In the genomic region with DNA sequence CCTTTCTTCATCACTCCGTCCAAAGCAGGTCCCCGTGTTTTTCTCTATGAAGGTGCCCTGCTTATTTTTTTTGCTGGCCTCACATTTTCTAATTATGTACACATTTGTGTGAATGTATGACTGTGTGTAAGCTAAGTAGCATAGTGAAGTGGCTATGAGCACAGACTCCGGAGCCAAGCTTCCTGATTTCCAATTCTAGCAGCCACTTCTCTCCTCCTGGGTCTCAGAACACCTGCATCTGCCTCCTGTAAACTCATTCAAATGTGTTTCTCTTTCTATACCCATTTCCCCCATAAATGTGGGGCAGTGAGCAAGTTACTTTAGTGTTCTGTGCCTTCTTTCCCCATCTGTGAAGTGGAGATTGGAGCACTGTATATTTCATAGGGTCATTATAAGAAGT, we compare ENCODE assay signal across 12 cellular contexts. TPM values are rescaled to one million over a fixed set of nuclear protein-coding genes. Genes with fewer than 3 reads are reported as not detected.
DNase-seq lines count a peak whose midpoint lies in the region; ATAC-seq, FAIRE-seq and TF ChIP-seq lines count a peak whose summit lies in the region.
"Had no signal": no experiment of that assay in that cellular context is flagged by ENCODE, and none has a peak within 500 bp of the region (broad histone marks: within the 10 kb centered on the region; RNA-seq: fewer than 3 reads in every experiment).

No MANE protein-coding gene starts in this region.

- H3K36me3 ChIP-seq in Loucy (ENCODE audit: insufficient read depth, low read length), result no peaks in the 10 kb centered on the region
- no peaks in the 10 kb centered on the region for H3K36me3 ChIP-seq in upper lobe of right lung

- peak overlapping the region; percentile 6 for H3K27ac ChIP-seq in upper lobe of right lung

- peak; percentile 23 for ATAC-seq in upper lobe of right lung
- ATAC-seq in GM21737 (IDR thresholded peaks at IDR 0.05; ENCODE audit: unreplicated experiment), result no peak

- peak overlapping the region; percentile 56 for H3K4me2 ChIP-seq in Loucy (ENCODE audit: low read depth, low read length, poor library complexity, severe bottlenecking)

- H3K79me2 ChIP-seq in Loucy (ENCODE audit: insufficient read depth, low read length), result no peaks in the 10 kb centered on the region

- peak overlapping the region; percentile 97 for H3K27ac Mint-ChIP-seq in activated naive CD4-positive, alpha-beta T cell treated with anti-CD3 and anti-CD28 coated beads for 36 hours
- H3K27ac Mint-ChIP-seq in dendritic cell treated with granulocyte-macrophage colony-stimulating factor and Interleukin-4, amounts not matched to agents 40 ng/mL and 50 ng/mL, for 4 days, result peak overlapping the region; percentile 29
- H3K27ac Mint-ChIP-seq: progenitor cell of endocrine pancreas had no signal

- peaks cover 22% of the 10 kb centered on the region for H3K9me3 Mint-ChIP-seq in activated naive CD4-positive, alpha-beta T cell treated with anti-CD3 and anti-CD28 coated beads for 36 hours
- H3K9me3 Mint-ChIP-seq in dendritic cell treated with granulocyte-macrophage colony-stimulating factor and Interleukin-4, amounts not matched to agents 40 ng/mL and 50 ng/mL, for 4 days, result peaks cover 10% of the 10 kb centered on the region

- no peaks in the 10 kb centered on the region for H4K20me1 ChIP-seq in Loucy (ENCODE audit: insufficient read depth, low read length, poor library complexity, severe bottlenecking)

- H3K27me3 Mint-ChIP-seq in activated naive CD4-positive, alpha-beta T cell treated with anti-CD3 and anti-CD28 coated beads for 36 hours (ENCODE audit: low read depth), result no peaks in the 10 kb centered on the region
- H3K27me3 Mint-ChIP-seq in dendritic cell treated with granulocyte-macrophage colony-stimulating factor and Interleukin-4, amounts not matched to agents 40 ng/mL and 50 ng/mL, for 4 days, result peaks cover 3% of the 10 kb centered on the region
- H3K27me3 Mint-ChIP-seq: progenitor cell of endocrine pancreas had no signal

- H3K9ac ChIP-seq in Loucy (ENCODE audit: low read depth, low read length, poor library complexity, severe bottlenecking), result no peak overlapping the region

- H3K4me3 Mint-ChIP-seq in activated naive CD4-positive, alpha-beta T cell treated with anti-CD3 and anti-CD28 coated beads for 36 hours, result peak overlapping the region; percentile 85
- H3K4me3 Mint-ChIP-seq in dendritic cell treated with granulocyte-macrophage colony-stimulating factor and Interleukin-4, amounts not matched to agents 40 ng/mL and 50 ng/mL, for 4 days, result no peak overlapping the region

- H3K27me3 ChIP-seq in Loucy (ENCODE audit: insufficient read depth, low read length, poor library complexity, severe bottlenecking) (no peaks in the 10 kb centered on the region), upper lobe of right lung (no peaks in the 10 kb centered on the region)

- intact Hi-C loops in activated naive CD4-positive, alpha-beta T cell treated with anti-CD3 and anti-CD28 coated beads for 36 hours (cut with micrococcal nuclease), result loop anchor here (1.0 to 10.0 kb wide), 7 partner anchors 50 to 1506 kb away; partner anchors contain the start of gene DCAF8
- intact Hi-C loops in dendritic cell treated with granulocyte-macrophage colony-stimulating factor and Interleukin-4, amounts not matched to agents 40 ng/mL and 50 ng/mL, for 4 days (cut with micrococcal nuclease), result no loop called here
- intact Hi-C loops in upper lobe of right lung (cut with DNase I), result no loop called here

- H3K4me3 ChIP-seq in Loucy (ENCODE audit: low read length, poor library complexity, severe bottlenecking), result no peak overlapping the region
- peak overlapping the region; percentile 40 for H3K4me3 ChIP-seq in upper lobe of right lung

- no peak overlapping the region for H2AFZ ChIP-seq in Loucy (ENCODE audit: low read length)

- no peaks in the 10 kb centered on the region for H3K9me2 ChIP-seq in Loucy (replicated peaks; ENCODE audit: low read depth, low read length)

- no peak for FAIRE-seq in D721Med (lab: Jason Lieb, UNC)
- FAIRE-seq: bronchial epithelial cell had no signal

- H3K4me1 ChIP-seq in Loucy (ENCODE audit: insufficient read depth, low read length, poor library complexity, severe bottlenecking), result peaks cover 43% of the 10 kb centered on the region
- H3K4me1 ChIP-seq in upper lobe of right lung, result peaks cover 7% of the 10 kb centered on the region

- peaks cover 6% of the 10 kb centered on the region; the same call in 1 of the 2 replicates for H3F3A ChIP-seq in Loucy (ENCODE audit: low read depth)

- H3K9me3 ChIP-seq in Loucy (ENCODE audit: insufficient read depth, low read depth, low read length) (no peaks in the 10 kb centered on the region; the same call in 1 of the 2 replicates), upper lobe of right lung (no peaks in the 10 kb centered on the region)

- peaks cover 55% of the 10 kb centered on the region for H3K36me3 Mint-ChIP-seq in activated naive CD4-positive, alpha-beta T cell treated with anti-CD3 and anti-CD28 coated beads for 36 hours (ENCODE audit: low read depth)
- no peaks in the 10 kb centered on the region for H3K36me3 Mint-ChIP-seq in dendritic cell treated with granulocyte-macrophage colony-stimulating factor and Interleukin-4, amounts not matched to agents 40 ng/mL and 50 ng/mL, for 4 days (ENCODE audit: low read depth)

- CTCF ChIA-PET in activated naive CD4-positive, alpha-beta T cell treated with anti-CD3 and anti-CD28 coated beads for 36 hours (lab: Charles Lee), result interaction anchor here (1.0 to 2.0 kb wide), 3 partner anchors 8 to 92 kb away, joined by 3 to 9 read pairs (median 3); no protein-coding TSS in a partner anchor

- TF ChIP-seq CTCF in Loucy (conservative IDR thresholded peaks at IDR 0.05; ENCODE audit: low read length) (no peak), upper lobe of right lung (IDR thresholded peaks at IDR 0.05) (no peak), D721Med (IDR thresholded peaks at IDR 0.05; ENCODE audit: insufficient read depth, missing control alignments) (no peak)

- peaks cover 63% of the 10 kb centered on the region for H3K4me1 Mint-ChIP-seq in activated naive CD4-positive, alpha-beta T cell treated with anti-CD3 and anti-CD28 coated beads for 36 hours (ENCODE audit: low read depth)
- peaks cover 39% of the 10 kb centered on the region for H3K4me1 Mint-ChIP-seq in dendritic cell treated with granulocyte-macrophage colony-stimulating factor and Interleukin-4, amounts not matched to agents 40 ng/mL and 50 ng/mL, for 4 days (ENCODE audit: low read depth)

- DNase-seq in activated naive CD4-positive, alpha-beta T cell treated with anti-CD3 and anti-CD28 coated beads for 36 hours, result peak; percentile 32
- no peak for DNase-seq in activated naive CD4-positive, alpha-beta T cell treated with anti-CD3 and anti-CD28 coated beads, Interleukin-2, amount 50 U/mL, for 16 hours
- DNase-seq in upper lobe of right lung (no peak), D721Med (ENCODE audit: insufficient read length, low spot score) (no peak), epidermal melanocyte (ENCODE audit: insufficient read length, low spot score) (no peak)
- DNase-seq: NCI-H2081 treated with DMSO at 0.1 percent for 48 hours had no signal

RNA-seq across cellular contexts. Expression of gene SLAMF6, which starts 2.1 kb away (rescaled TPM):
- total RNA-seq in activated naive CD4-positive, alpha-beta T cell treated with anti-CD3 and anti-CD28 coated beads for 36 hours, result 10 to 100 TPM; 55.0 to 55.5 TPM
- total RNA-seq in upper lobe of right lung, result 4.4 TPM
- total RNA-seq: bronchial epithelial cell, H4, progenitor cell of endocrine pancreas had no signal

RNA-seq across cellular contexts. Expression of gene CD84, which starts 58.3 kb away (rescaled TPM):
- 1 to 10 TPM; 8.6 to 9.2 TPM for total RNA-seq in activated naive CD4-positive, alpha-beta T cell treated with anti-CD3 and anti-CD28 coated beads for 36 hours
- total RNA-seq in upper lobe of right lung, result 20.7 TPM
- total RNA-seq: bronchial epithelial cell, H4, progenitor cell of endocrine pancreas had no signal

Comparison
In these comparisons a context has a peak if more than half of its experiments do, and no peak if none do; other contexts are left out.
1. RNA of gene SLAMF6, which starts 2.1 kb away (total RNA-seq): 55.0 to 55.5 TPM in activated naive CD4-positive, alpha-beta T cell treated with anti-CD3 and anti-CD28 coated beads for 36 hours; 4.4 TPM in upper lobe of right lung (single experiment); every median in the first group is over 10 times any median in the second.